In genomic region chr4:67545996-67546356, GRCh38 we compare ENCODE assay signal across 8 cellular contexts. TPM values are rescaled to one million over a fixed set of nuclear protein-coding genes. Genes with fewer than 3 reads are reported as not detected.
DNase-seq lines count a peak whose midpoint lies in the region; ATAC-seq and TF ChIP-seq lines count a peak whose summit lies in the region.

No MANE protein-coding gene starts in this region.

- no peaks in the 10 kb centered on the region for H3K36me3 ChIP-seq in left ventricle myocardium inferior
- H3K36me3 ChIP-seq in urinary bladder (ENCODE audit: insufficient read depth): no peaks in the 10 kb centered on the region

- peak overlapping the region; percentile 89 for H3K4me3 Mint-ChIP-seq in activated CD4-positive, alpha-beta memory T cell treated with anti-CD3 and anti-CD28 coated beads, Interleukin-2, amount 10 ng/mL, durations not matched to agents 7 days and 5 days

- peaks cover 42% of the 10 kb centered on the region for H3K4me1 ChIP-seq in left ventricle myocardium inferior
- no peaks in the 10 kb centered on the region for H3K4me1 ChIP-seq in urinary bladder (ENCODE audit: insufficient read depth)

- no peak for TF ChIP-seq CTCF in left ventricle myocardium inferior (IDR thresholded peaks at IDR 0.05; ENCODE audit: borderline replicate concordance)

- H3K27me3 Mint-ChIP-seq in activated CD4-positive, alpha-beta memory T cell treated with anti-CD3 and anti-CD28 coated beads, Interleukin-2, amount 10 ng/mL, durations not matched to agents 7 days and 5 days: no peaks in the 10 kb centered on the region

- CTCF ChIA-PET in activated CD4-positive, alpha-beta memory T cell treated with anti-CD3 and anti-CD28 coated beads, Interleukin-2, amount 10 ng/mL, durations not matched to agents 7 days and 5 days (lab: Charles Lee): interaction anchor here (1.1 to 2.6 kb wide), 4 partner anchors 9 to 365 kb away, joined by 3 to 5 read pairs (median 4); no protein-coding TSS in a partner anchor

- H3K9me3 ChIP-seq in left ventricle myocardium inferior (replicated peaks): no peaks in the 10 kb centered on the region

- no peak for ATAC-seq in left ventricle myocardium superior
- ATAC-seq in GM18858 (IDR thresholded peaks at IDR 0.05; ENCODE audit: unreplicated experiment): no peak
- ATAC-seq in HG03139 (IDR thresholded peaks at IDR 0.05; ENCODE audit: unreplicated experiment): no peak

- DNase-seq in left ventricle myocardium inferior (no peak), left ventricle myocardium superior (no peak), T1000 (lab: John Stamatoyannopoulos, UW) (no peak)
- DNase-seq in activated CD4-positive, alpha-beta memory T cell treated with anti-CD3 and anti-CD28 coated beads, Interleukin-2, amount 10 ng/mL, durations not matched to agents 7 days and 5 days: no peak

- intact Hi-C loops in left ventricle myocardium inferior (cut with micrococcal nuclease): no loop called here
- intact Hi-C loops in left ventricle myocardium superior (cut with micrococcal nuclease): no loop called here

- H3K4me3 ChIP-seq in left ventricle myocardium inferior: peak overlapping the region; percentile 92
- peak overlapping the region; percentile 86 for H3K4me3 ChIP-seq in urinary bladder (ENCODE audit: low read depth, low read length)

- H3K9me3 Mint-ChIP-seq in activated CD4-positive, alpha-beta memory T cell treated with anti-CD3 and anti-CD28 coated beads, Interleukin-2, amount 10 ng/mL, durations not matched to agents 7 days and 5 days: no peaks in the 10 kb centered on the region

- H3K27ac Mint-ChIP-seq in activated CD4-positive, alpha-beta memory T cell treated with anti-CD3 and anti-CD28 coated beads, Interleukin-2, amount 10 ng/mL, durations not matched to agents 7 days and 5 days: peak overlapping the region; percentile 41

- H3K36me3 Mint-ChIP-seq in activated CD4-positive, alpha-beta memory T cell treated with anti-CD3 and anti-CD28 coated beads, Interleukin-2, amount 10 ng/mL, durations not matched to agents 7 days and 5 days (ENCODE audit: low read depth): peaks cover 38% of the 10 kb centered on the region

- H3K27ac ChIP-seq in left ventricle myocardium inferior (replicated peaks): peak overlapping the region; percentile 94
- H3K27ac ChIP-seq in layer of hippocampus (ENCODE audit: low read depth, low read length): peak overlapping the region; percentile 42
- no peak overlapping the region for H3K27ac ChIP-seq in urinary bladder (ENCODE audit: low read depth)

- peaks cover 40% of the 10 kb centered on the region for H3K4me1 Mint-ChIP-seq in activated CD4-positive, alpha-beta memory T cell treated with anti-CD3 and anti-CD28 coated beads, Interleukin-2, amount 10 ng/mL, durations not matched to agents 7 days and 5 days

- no peaks in the 10 kb centered on the region for H3K27me3 ChIP-seq in left ventricle myocardium inferior (ENCODE audit: low read depth)
- no peaks in the 10 kb centered on the region for H3K27me3 ChIP-seq in layer of hippocampus (ENCODE audit: control insufficient read depth, insufficient read depth, low read length)

- POLR2A ChIA-PET in activated CD4-positive, alpha-beta memory T cell treated with anti-CD3 and anti-CD28 coated beads, Interleukin-2, amount 10 ng/mL, durations not matched to agents 7 days and 5 days (lab: Charles Lee): interaction anchor here (0.8 to 5.3 kb wide), 8 partner anchors 9 to 803 kb away, joined by 3 to 48 read pairs (median 5); partner anchors contain the start of genes UBA6 and YTHDC1

- WGBS in urinary bladder: 36% methylated on average over 4 of the region's 4 CpGs

RNA-seq across cellular contexts. Expression of gene CENPC, which starts 0.7 kb away (rescaled TPM):
- 9.0 TPM for total RNA-seq in left ventricle myocardium inferior
- 9.6 TPM for total RNA-seq in left ventricle myocardium superior
- total RNA-seq in activated CD4-positive, alpha-beta memory T cell treated with anti-CD3 and anti-CD28 coated beads, Interleukin-2, amount 10 ng/mL, durations not matched to agents 7 days and 5 days: 10 to 100 TPM; 36.4 to 36.7 TPM
- total RNA-seq in urinary bladder: 75.1 TPM
- 8.6 TPM for polyA plus RNA-seq in urinary bladder

RNA-seq across cellular contexts. Expression of gene STAP1, which starts 12.6 kb away (rescaled TPM):
- not detected for total RNA-seq in left ventricle myocardium inferior
- total RNA-seq in left ventricle myocardium superior: 0.22 TPM
- total RNA-seq in activated CD4-positive, alpha-beta memory T cell treated with anti-CD3 and anti-CD28 coated beads, Interleukin-2, amount 10 ng/mL, durations not matched to agents 7 days and 5 days: 10 to 100 TPM; 29.5 to 30.9 TPM
- total RNA-seq in urinary bladder: 0.63 TPM
- 0.23 TPM for polyA plus RNA-seq in urinary bladder

Comparison
In these comparisons a context has a peak if more than half of its experiments do, and no peak if none do; other contexts are left out.
1. RNA of gene STAP1, which starts 12.6 kb away (total RNA-seq): 29.5 to 30.9 TPM in activated CD4-positive, alpha-beta memory T cell treated with anti-CD3 and anti-CD28 coated beads, Interleukin-2, amount 10 ng/mL, durations not matched to agents 7 days and 5 days; 0.63 TPM in urinary bladder (single experiment), 0.22 TPM in left ventricle myocardium superior (single experiment) and not detected in left ventricle myocardium inferior (single experiment); every median in the first group is over 10 times any median in the second.